ENCODE assay signal across 1 cellular context in the genomic region with DNA sequence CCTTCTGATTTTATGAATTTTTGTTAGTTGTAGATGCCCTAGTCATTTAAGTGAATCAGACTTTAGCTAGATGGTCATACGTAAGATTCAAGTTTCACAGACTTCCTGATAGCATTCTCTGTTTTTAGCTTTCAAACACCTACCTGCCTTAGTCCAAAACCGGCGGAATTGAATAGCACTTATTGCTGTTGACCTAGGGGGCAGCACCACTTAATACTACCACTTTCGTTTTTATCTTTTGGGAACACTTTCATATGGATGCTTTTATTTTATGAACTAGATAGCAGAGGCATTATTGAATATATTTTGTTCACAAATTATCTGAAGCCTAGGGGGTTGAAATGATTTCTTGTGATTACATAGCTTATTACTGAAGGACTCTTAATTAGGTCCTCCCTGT.
TF ChIP-seq lines count a peak whose summit lies in the region.

No MANE protein-coding gene starts in this region.

TF ChIP-seq in IMR-90, 13 proteins besides CTCF, POLR2A, EP300 and RAD21:
- no peak for TF ChIP-seq CHD1 (IDR thresholded peaks at IDR 0.05; ENCODE audit: low read depth, low read length)
- no peak for TF ChIP-seq NFE2L2 (IDR thresholded peaks at IDR 0.05; ENCODE audit: low read depth, low read length)
- TF ChIP-seq BHLHE40 (IDR thresholded peaks at IDR 0.05; ENCODE audit: low read depth, low read length) = no peak
- no peak for TF ChIP-seq SMC3 (IDR thresholded peaks at IDR 0.05; ENCODE audit: low read depth, low read length)
- TF ChIP-seq MAFK (IDR thresholded peaks at IDR 0.05; ENCODE audit: low read depth, low read length) = no peak
- no peak for TF ChIP-seq ELK1 (IDR thresholded peaks at IDR 0.05; ENCODE audit: borderline replicate concordance, low read depth, low read length)
- no peak for TF ChIP-seq FOS (IDR thresholded peaks at IDR 0.05; ENCODE audit: low read depth, low read length)
- TF ChIP-seq CEBPB (IDR thresholded peaks at IDR 0.05; ENCODE audit: low read depth, low read length) = no peak
- TF ChIP-seq MXI1 (IDR thresholded peaks at IDR 0.05; ENCODE audit: borderline replicate concordance, low read depth, low read length) = no peak
- TF ChIP-seq, protein P1, sequence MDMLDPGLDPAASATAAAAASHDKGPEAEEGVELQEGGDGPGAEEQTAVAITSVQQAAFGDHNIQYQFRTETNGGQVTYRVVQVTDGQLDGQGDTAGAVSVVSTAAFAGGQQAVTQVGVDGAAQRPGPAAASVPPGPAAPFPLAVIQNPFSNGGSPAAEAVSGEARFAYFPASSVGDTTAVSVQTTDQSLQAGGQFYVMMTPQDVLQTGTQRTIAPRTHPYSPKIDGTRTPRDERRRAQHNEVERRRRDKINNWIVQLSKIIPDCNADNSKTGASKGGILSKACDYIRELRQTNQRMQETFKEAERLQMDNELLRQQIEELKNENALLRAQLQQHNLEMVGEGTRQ (IDR thresholded peaks at IDR 0.05; ENCODE audit: low read depth, low read length) = no peak
- TF ChIP-seq MAZ (IDR thresholded peaks at IDR 0.05; ENCODE audit: borderline replicate concordance, low read depth, low read length) = no peak
- TF ChIP-seq RFX5 (IDR thresholded peaks at IDR 0.05; ENCODE audit: low read depth, low read length) = no peak
TF ChIP-seq in IMR-90: peak in this region for 0.
